In the genomic region with DNA sequence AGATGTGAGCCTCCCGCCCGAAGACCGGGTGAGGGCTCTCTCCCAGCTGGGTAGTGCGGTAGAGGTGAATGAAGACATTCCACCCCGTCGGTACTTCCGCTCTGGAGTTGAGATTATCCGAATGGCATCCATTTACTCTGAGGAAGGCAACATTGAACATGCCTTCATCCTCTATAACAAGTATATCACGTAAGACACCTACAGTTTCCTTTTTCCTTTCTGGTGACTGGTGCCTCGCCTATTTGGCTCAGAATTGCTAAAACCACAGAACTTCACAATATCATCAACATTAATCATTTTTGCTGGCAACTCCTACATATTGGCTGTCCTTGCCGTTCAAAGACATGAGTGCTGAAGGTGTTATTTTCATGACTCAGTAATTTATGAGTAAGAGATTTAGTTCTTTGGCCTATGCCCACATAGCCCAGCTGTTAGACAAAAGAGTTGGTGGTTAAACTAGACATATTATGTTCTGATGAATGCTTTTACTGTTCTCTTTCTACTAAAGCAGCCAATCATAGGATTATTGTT, we compare ENCODE assay signal across 9 cellular contexts. TPM values are rescaled to one million over a fixed set of nuclear protein-coding genes. Genes with fewer than 3 reads are reported as not detected.
DNase-seq lines count a peak whose midpoint lies in the region; ATAC-seq, FAIRE-seq and TF ChIP-seq lines count a peak whose summit lies in the region.
"Had no signal": no experiment of that assay in that cellular context is flagged by ENCODE, and none has a peak within 500 bp of the region (broad histone marks: within the 10 kb centered on the region; RNA-seq: fewer than 3 reads in every experiment).

No MANE protein-coding gene starts in this region.

- 0 out of 2 replicates have a peak overlapping the region, but pooled peaks have one; percentile 51 for H2AK5ac ChIP-seq in IMR-90 (ENCODE audit: low read depth, low read length)

- H3K18ac ChIP-seq in IMR-90 (ENCODE audit: low read depth, low read length) = peak overlapping the region; percentile 2; the same call in 1 of the 2 replicates

- peaks cover 28 to 53% of the 10 kb centered on the region in 2 experiments; a peak in 3 of 4 replicates for H3K79me1 ChIP-seq in IMR-90 (ENCODE audit: low read depth in 1 of 2, low read length in 2 of 2)

- H3K36me3 ChIP-seq in IMR-90 (ENCODE audit: control insufficient read depth, insufficient read depth, low read length) = peaks cover 6% of the 10 kb centered on the region
- no peaks in the 10 kb centered on the region for H3K36me3 ChIP-seq in colonic mucosa
- no peaks in the 10 kb centered on the region for H3K36me3 ChIP-seq in BE2C
- peaks cover 25% of the 10 kb centered on the region for H3K36me3 ChIP-seq in HAP-1 (replicated peaks)

- peaks cover 36 to 48% of the 10 kb centered on the region in 2 donors for H3K36me3 Mint-ChIP-seq in activated naive CD4-positive, alpha-beta T cell treated with anti-CD3 and anti-CD28 coated beads, Interleukin-2, amount 50 U/mL, for 72 hours

- 0 out of 2 replicates have a peak, but pooled peaks cover 4% of the 10 kb centered on the region for H3K9me1 ChIP-seq in IMR-90 (ENCODE audit: insufficient read depth, low read length)

- H3K56ac ChIP-seq in IMR-90 (ENCODE audit: extremely low read depth, insufficient read depth, low read length) = no peak overlapping the region

- H4K91ac ChIP-seq in IMR-90 (ENCODE audit: insufficient read depth, low read depth, low read length) = no peak overlapping the region

- WGBS in A549 (ENCODE audit: missing lambda C conversion rate) = 86% methylated on average over 11 of the region's 11 CpGs
- 83% methylated on average over 6 of the region's 11 CpGs; no CpG with 5 or more reads in 1 of the 2 experiments for WGBS in IMR-90 (ENCODE audit: extremely low coverage in 2 of 2, insufficient read length in 1 of 2), 2 experiments

- no peak for TF ChIP-seq EP300 in A549 (IDR thresholded peaks at IDR 0.05)

- FAIRE-seq in A549 (lab: Jason Lieb, UNC) = no peak

- intact Hi-C loops in IMR-90 (cut with micrococcal nuclease) (no loop called here), colonic mucosa (cut with DNase I) (no loop called here)

- in situ Hi-C loops in IMR-90 (cut with MboI; ENCODE audit: low sequenced_read_pairs) (loop anchor here (25.0 kb wide), 1 partner anchor 306 kb away; a partner anchor contains a TSS), HAP-1 (cut with MboI; ENCODE audit: low sequenced_read_pairs) (no loop called here)

- no peak overlapping the region for H3K14ac ChIP-seq in IMR-90 (replicated peaks; ENCODE audit: low read depth, low read length)

- no peaks in the 10 kb centered on the region; the same call in 1 of the 2 replicates for H4K20me1 ChIP-seq in IMR-90 (ENCODE audit: insufficient read depth, low read length)

- H2BK120ac ChIP-seq in IMR-90 (ENCODE audit: low read depth, low read length) = no peak overlapping the region

- H3K9ac ChIP-seq in IMR-90 (ENCODE audit: low read depth, low read length) = no peak overlapping the region
- no peak overlapping the region for H3K9ac ChIP-seq in colonic mucosa (ENCODE audit: low read depth in 2 of 2, low read length in 2 of 2)

- H3K4me1 ChIP-seq in A549 (peaks cover 23% of the 10 kb centered on the region; the same call in 2 of the 3 replicates), IMR-90 (ENCODE audit: control insufficient read depth, insufficient read depth, low read length) (peaks cover 3% of the 10 kb centered on the region; the same call in 1 of the 2 replicates), colonic mucosa (peaks cover 6% of the 10 kb centered on the region), BE2C (no peaks in the 10 kb centered on the region), HAP-1 (peaks cover 18% of the 10 kb centered on the region)

- DNase-seq in A549 (ENCODE audit: low read depth in 1 of 2, low spot score in 1 of 2) (no peak), IMR-90 (peak; percentile 91), medulla oblongata (ENCODE audit: extremely low spot score) (peak; percentile 41), colonic mucosa (no peak), BE2C (no peak), DMS79 treated with DMSO at 0.1 percent for 48 hours (lab: John Stamatoyannopoulos, UW) (no peak), HAP-1 (ENCODE audit: low spot score in 2 of 2) (no peak)
- DNase-seq in activated naive CD4-positive, alpha-beta T cell treated with anti-CD3 and anti-CD28 coated beads, Interleukin-2, amount 50 U/mL, for 72 hours (ENCODE audit: low spot score in 2 of 2) = peak in 1 of 2 donors; percentile 22

- H4K5ac ChIP-seq in IMR-90 (ENCODE audit: low read depth, low read length) = no peak overlapping the region

- H3K9me3 ChIP-seq in A549 = no peaks in the 10 kb centered on the region
- no peaks in the 10 kb centered on the region for H3K9me3 ChIP-seq in IMR-90 (ENCODE audit: control insufficient read depth, insufficient read depth, low read length)
- H3K9me3 ChIP-seq in colonic mucosa = no peaks in the 10 kb centered on the region
- no peaks in the 10 kb centered on the region for H3K9me3 ChIP-seq in BE2C
- no peaks in the 10 kb centered on the region for H3K9me3 ChIP-seq in HAP-1

- H3K27ac ChIP-seq in A549 (no peak overlapping the region), IMR-90 (ENCODE audit: insufficient read depth, low read length) (no peak overlapping the region), colonic mucosa (no peak overlapping the region)

- H3K27me3 ChIP-seq in IMR-90 (ENCODE audit: control insufficient read depth, insufficient read depth, low read length) (no peaks in the 10 kb centered on the region), colonic mucosa (no peaks in the 10 kb centered on the region), BE2C (no peaks in the 10 kb centered on the region; the same call in 1 of the 2 replicates), HAP-1 (ENCODE audit: low read depth) (no peaks in the 10 kb centered on the region)

- peak overlapping the region; percentile 97 to 99 for H3K27ac Mint-ChIP-seq in activated naive CD4-positive, alpha-beta T cell treated with anti-CD3 and anti-CD28 coated beads, Interleukin-2, amount 50 U/mL, for 72 hours

- TF ChIP-seq CTCF in A549 (IDR thresholded peaks at IDR 0.05) (no peak), IMR-90 (conservative IDR thresholded peaks at IDR 0.05; ENCODE audit: low read depth, low read length) (no peak), colonic mucosa (IDR thresholded peaks at IDR 0.05) (no peak), BE2C (IDR thresholded peaks at IDR 0.05; ENCODE audit: low read depth, low read length) (no peak)

- H3K4me3 ChIP-seq in A549 = no peak overlapping the region
- no peak overlapping the region for H3K4me3 ChIP-seq in IMR-90 (ENCODE audit: insufficient read depth, low read depth, low read length)
- H3K4me3 ChIP-seq in colonic mucosa = no peak overlapping the region
- no peak overlapping the region for H3K4me3 ChIP-seq in BE2C (ENCODE audit: low read depth, low read length)
- H3K4me3 ChIP-seq in HAP-1 = no peak overlapping the region

- H3K4ac ChIP-seq in IMR-90 (ENCODE audit: low read depth, low read length) = no peak overlapping the region

- H3K4me2 ChIP-seq in A549 (peak overlapping the region; percentile 89; the same call in 2 of the 3 replicates), IMR-90 (ENCODE audit: low read depth, low read length) (no peak overlapping the region)

- dilution Hi-C loops in IMR-90 (cut with HindIII; ENCODE audit: low sequenced_read_pairs, unreplicated experiment) = loop anchor here (25.0 kb wide), 1 partner anchor 281 kb away; no protein-coding TSS in a partner anchor

- peaks cover 4 to 5% of the 10 kb centered on the region in 2 donors for H3K9me3 Mint-ChIP-seq in activated naive CD4-positive, alpha-beta T cell treated with anti-CD3 and anti-CD28 coated beads, Interleukin-2, amount 50 U/mL, for 72 hours

- H2BK15ac ChIP-seq in IMR-90 (ENCODE audit: low read depth, low read length) = no peak overlapping the region

- H2AK9ac ChIP-seq in IMR-90 (replicated peaks; ENCODE audit: low read depth, low read length, poor library complexity) = no peak overlapping the region

- no peak for ATAC-seq in A549
- no peak; the same call in 1 of the 2 replicates for ATAC-seq in IMR-90 (ENCODE audit: low read depth)
- ATAC-seq in activated naive CD4-positive, alpha-beta T cell treated with anti-CD3 and anti-CD28 coated beads, Interleukin-2, amount 50 U/mL, for 72 hours = peak; percentile 75 to 85

- TF ChIP-seq POLR2A in A549 (IDR thresholded peaks at IDR 0.05; ENCODE audit: low read length) = no peak
- TF ChIP-seq POLR2A in IMR-90 (IDR thresholded peaks at IDR 0.05; ENCODE audit: low read depth, low read length) = 0 out of 2 replicates have a peak, but pooled peaks have one; percentile 12

- BruUV-seq in IMR-90 (replicated peaks; lab: Mats Ljungman, UMichigan) = no TSS peak

- peak overlapping the region; percentile 62 for H2BK5ac ChIP-seq in IMR-90 (ENCODE audit: low read depth, low read length, poor library complexity, severe bottlenecking)

- POLR2A ChIA-PET in A549 (lab: Yijun Ruan, JAX) (no interaction called here), IMR-90 (lab: Charles Lee; ENCODE audit: unreplicated experiment) (no interaction called here)

- TF ChIP-seq RAD21 in A549 (conservative IDR thresholded peaks at IDR 0.05 in 1 of 2, IDR thresholded peaks at IDR 0.05 in 1 of 2) (no peak), IMR-90 (IDR thresholded peaks at IDR 0.05; ENCODE audit: low read length) (no peak)

- no peak overlapping the region for H3K23ac ChIP-seq in IMR-90 (ENCODE audit: low read depth, low read length)

- CTCF ChIA-PET in A549 (lab: Yijun Ruan, JAX) = no interaction called here
- CTCF ChIA-PET in IMR-90 (lab: Yijun Ruan, JAX) = no interaction called here

- no peak overlapping the region for H2AFZ ChIP-seq in IMR-90 (replicated peaks; ENCODE audit: low read length, poor library complexity)

- H2BK20ac ChIP-seq in IMR-90 (ENCODE audit: low read depth, low read length) = peak overlapping the region; percentile 21; the same call in 1 of the 2 replicates

- no peak overlapping the region for H4K8ac ChIP-seq in IMR-90 (ENCODE audit: low read depth in 2 of 2, low read length in 2 of 2)

RNA-seq across cellular contexts. Expression of a gene that starts 2.2 kb away (rescaled TPM):
- polyA plus RNA-seq in A549 (2011; rRNA removed) (86.1 and 96.3 TPM in 2 replicates), A549 (2017; fragmentation: RNase III; extraction: RNeasy Plus Mini Kit Qiagen cat#74134 plus additional on column Dnase treatment) (42.1 to 45.6 TPM (median 44.4 TPM) in 3 replicates), IMR-90 (2012; rRNA removed) (29.7 and 29.8 TPM in 2 replicates)
- polyA plus RNA-seq in A549 (2012; cell fraction: cytosol; rRNA removed) = 39.4 and 43.7 TPM in 2 replicates
- polyA plus RNA-seq in A549 (2012; cell fraction: nucleus; rRNA removed) = 23.1 and 25.6 TPM in 2 replicates
- polyA minus RNA-seq in A549 (2011; rRNA and poly(A)+ RNA removed) = 50.6 and 67.2 TPM in 2 replicates
- total RNA-seq in IMR-90 (2012; rRNA removed) (33.9 and 38.7 TPM in 2 replicates), colonic mucosa (10 to 100 TPM; 49.5 to 54.7 TPM)
- polyA plus RNA-seq in IMR-90 (2012; cell fraction: cytosol; rRNA removed) = 19.1 and 24.1 TPM in 2 replicates
- 11.1 and 26.9 TPM in 2 replicates for polyA plus RNA-seq in IMR-90 (2012; cell fraction: nucleus; rRNA removed; ENCODE audit: low replicate concordance)
- 100 to 1,000 TPM in 1 of 2 donors, 10 to 100 TPM in 1; 76.0 to 110 TPM for total RNA-seq in activated naive CD4-positive, alpha-beta T cell treated with anti-CD3 and anti-CD28 coated beads, Interleukin-2, amount 50 U/mL, for 72 hours
- polyA plus RNA-seq in BE2C (2012; ENCODE audit: insufficient read depth, insufficient read length, low read depth) = 29.7 TPM

RNA-seq across cellular contexts. Expression of a gene that starts 47.0 kb away (rescaled TPM):
- polyA plus RNA-seq in A549 (2011; rRNA removed) (not detected in 2 replicates), A549 (2017; fragmentation: RNase III; extraction: RNeasy Plus Mini Kit Qiagen cat#74134 plus additional on column Dnase treatment) (not detected in 3 replicates), IMR-90 (2012; rRNA removed) (0.03 TPM in 1 of 2 replicates, not detected in the other)
- 0.01 TPM in 1 of 2 replicates, not detected in the other for polyA plus RNA-seq in A549 (2012; cell fraction: cytosol; rRNA removed)
- polyA plus RNA-seq in A549 (2012; cell fraction: nucleus; rRNA removed) = not detected in 2 replicates
- 0.10 TPM in 1 of 2 replicates, not detected in the other for polyA minus RNA-seq in A549 (2011; rRNA and poly(A)+ RNA removed)
- total RNA-seq in IMR-90 (2012; rRNA removed) (not detected in 2 replicates), colonic mucosa (not detected)
- polyA plus RNA-seq in IMR-90 (2012; cell fraction: cytosol; rRNA removed) = not detected in 2 replicates
- not detected in 2 replicates for polyA plus RNA-seq in IMR-90 (2012; cell fraction: nucleus; rRNA removed; ENCODE audit: low replicate concordance)
- total RNA-seq in activated naive CD4-positive, alpha-beta T cell treated with anti-CD3 and anti-CD28 coated beads, Interleukin-2, amount 50 U/mL, for 72 hours = not detected
- polyA plus RNA-seq in BE2C (2012; ENCODE audit: insufficient read depth, insufficient read length, low read depth) = not detected
- total RNA-seq: mononuclear cell had no signal

RNA-seq across cellular contexts. Expression of a gene that starts 51.0 kb away (rescaled TPM):
- polyA plus RNA-seq in A549 (2011; rRNA removed) (42.1 and 54.8 TPM in 2 replicates), A549 (2017; fragmentation: RNase III; extraction: RNeasy Plus Mini Kit Qiagen cat#74134 plus additional on column Dnase treatment) (26.2 to 26.7 TPM (median 26.5 TPM) in 3 replicates), IMR-90 (2012; rRNA removed) (21.8 and 22.4 TPM in 2 replicates)
- polyA plus RNA-seq in A549 (2012; cell fraction: cytosol; rRNA removed) = 19.3 and 19.8 TPM in 2 replicates
- 7.1 and 8.4 TPM in 2 replicates for polyA plus RNA-seq in A549 (2012; cell fraction: nucleus; rRNA removed)
- 9.9 and 10.5 TPM in 2 replicates for polyA minus RNA-seq in A549 (2011; rRNA and poly(A)+ RNA removed)
- total RNA-seq in IMR-90 (2012; rRNA removed) (25.6 and 28.6 TPM in 2 replicates), colonic mucosa (10 to 100 TPM; 19.1 to 19.2 TPM)
- 7.4 and 8.0 TPM in 2 replicates for polyA plus RNA-seq in IMR-90 (2012; cell fraction: cytosol; rRNA removed)
- polyA plus RNA-seq in IMR-90 (2012; cell fraction: nucleus; rRNA removed; ENCODE audit: low replicate concordance) = 2.4 and 15.2 TPM in 2 replicates
- total RNA-seq in activated naive CD4-positive, alpha-beta T cell treated with anti-CD3 and anti-CD28 coated beads, Interleukin-2, amount 50 U/mL, for 72 hours = 10 to 100 TPM; 31.0 to 31.1 TPM
- 5.2 TPM for polyA plus RNA-seq in BE2C (2012; ENCODE audit: insufficient read depth, insufficient read length, low read depth)

Comparison
In these comparisons a context has a peak if more than half of its experiments do, and no peak if none do; other contexts are left out.
1. ATAC-seq: peak in activated naive CD4-positive, alpha-beta T cell treated with anti-CD3 and anti-CD28 coated beads, Interleukin-2, amount 50 U/mL, for 72 hours (2 of 2); none in A549 (0 of 2) and IMR-90 (single experiment).
2. DNase-seq: peak in IMR-90 (single experiment) and medulla oblongata (single experiment); none in A549 (0 of 2), colonic mucosa (single experiment), BE2C (single experiment), DMS79 treated with DMSO at 0.1 percent for 48 hours (single experiment) and HAP-1 (0 of 2).